15 cellular contexts compared by ENCODE assay signal in genomic region chr20:44540834-44541233, GRCh38. TPM values are rescaled to one million over a fixed set of nuclear protein-coding genes. Genes with fewer than 3 reads are reported as not detected.
DNase-seq lines count a peak whose midpoint lies in the region; ATAC-seq and TF ChIP-seq lines count a peak whose summit lies in the region.
"Had no signal": no experiment of that assay in that cellular context is flagged by ENCODE, and none has a peak within 500 bp of the region (broad histone marks: within the 10 kb centered on the region; RNA-seq: fewer than 3 reads in every experiment).

No MANE protein-coding gene starts in this region.

- no peak overlapping the region for H3K27ac Mint-ChIP-seq in activated CD8-positive, alpha-beta memory T cell treated with anti-CD3 and anti-CD28 coated beads, Interleukin-2, amount 10 ng/mL, durations not matched to agents 7 days and 5 days
- H3K27ac Mint-ChIP-seq: activated naive CD8-positive, alpha-beta T cell treated with anti-CD3 and anti-CD28 coated beads, Interleukin-2, amount 50 U/mL, for 24 hours; CD4-positive, alpha-beta memory T cell; progenitor cell of endocrine pancreas; stimulated activated naive B cell treated with anti-CD40 and anti-IgM and Interleukin-4, amounts not matched to agents 10 μg/mL and 1 μg/mL and 100 μg/mL, for 72 hours had no signal

- H3K27me3 Mint-ChIP-seq in activated CD8-positive, alpha-beta memory T cell treated with anti-CD3 and anti-CD28 coated beads, Interleukin-2, amount 10 ng/mL, durations not matched to agents 7 days and 5 days: peaks cover 4% of the 10 kb centered on the region
- H3K27me3 Mint-ChIP-seq: activated naive CD8-positive, alpha-beta T cell treated with anti-CD3 and anti-CD28 coated beads, Interleukin-2, amount 50 U/mL, for 24 hours; CD4-positive, alpha-beta memory T cell; progenitor cell of endocrine pancreas; stimulated activated naive B cell treated with anti-CD40 and anti-IgM and Interleukin-4, amounts not matched to agents 10 μg/mL and 1 μg/mL and 100 μg/mL, for 72 hours had no signal

- H3K36me3 Mint-ChIP-seq in activated CD8-positive, alpha-beta memory T cell treated with anti-CD3 and anti-CD28 coated beads, Interleukin-2, amount 10 ng/mL, durations not matched to agents 7 days and 5 days: no peaks in the 10 kb centered on the region
- H3K36me3 Mint-ChIP-seq: CD4-positive, alpha-beta memory T cell; stimulated activated naive B cell treated with anti-CD40 and anti-IgM and Interleukin-4, amounts not matched to agents 10 μg/mL and 1 μg/mL and 100 μg/mL, for 72 hours had no signal

- DNase-seq in GM03348 (ENCODE audit: low spot score) (peak; percentile 52), adipocyte (ENCODE audit: low read depth) (peak; percentile 39), fibroblast of pulmonary artery (ENCODE audit: low read depth) (peak; percentile 76), skeletal muscle cell (ENCODE audit: low read depth) (peak; percentile 32), UCSD-AML1 (lab: John Stamatoyannopoulos, UW; ENCODE audit: unreplicated experiment) (no peak), BE2C (no peak), NCI-H2227 treated with DMSO at 0.1 percent for 48 hours (lab: John Stamatoyannopoulos, UW) (no peak)
- no peak for DNase-seq in activated CD8-positive, alpha-beta memory T cell treated with anti-CD3 and anti-CD28 coated beads, Interleukin-2, amount 10 ng/mL, durations not matched to agents 7 days and 5 days
- DNase-seq: activated naive CD8-positive, alpha-beta T cell treated with anti-CD3 and anti-CD28 coated beads, Interleukin-2, amount 50 U/mL, for 24 hours; CD4-positive, alpha-beta memory T cell; effector CD8-positive, alpha-beta T cell; NCI-H524; SHP77; stimulated activated naive B cell treated with anti-CD40 and anti-IgM and Interleukin-4, amounts not matched to agents 10 μg/mL and 1 μg/mL and 100 μg/mL, for 72 hours had no signal

- no peaks in the 10 kb centered on the region for H3K36me3 ChIP-seq in adipocyte (ENCODE audit: control insufficient read depth, insufficient read depth, low read length, severe bottlenecking)
- H3K36me3 ChIP-seq in BE2C: no peaks in the 10 kb centered on the region

- H3K4me3 Mint-ChIP-seq in activated CD8-positive, alpha-beta memory T cell treated with anti-CD3 and anti-CD28 coated beads, Interleukin-2, amount 10 ng/mL, durations not matched to agents 7 days and 5 days: no peak overlapping the region
- H3K4me3 Mint-ChIP-seq: activated naive CD8-positive, alpha-beta T cell treated with anti-CD3 and anti-CD28 coated beads, Interleukin-2, amount 50 U/mL, for 24 hours; CD4-positive, alpha-beta memory T cell; stimulated activated naive B cell treated with anti-CD40 and anti-IgM and Interleukin-4, amounts not matched to agents 10 μg/mL and 1 μg/mL and 100 μg/mL, for 72 hours had no signal

- CTCF ChIA-PET in activated CD8-positive, alpha-beta memory T cell treated with anti-CD3 and anti-CD28 coated beads, Interleukin-2, amount 10 ng/mL, durations not matched to agents 7 days and 5 days (lab: Charles Lee): interaction anchor here (1.6 kb wide), 1 partner anchor 11 kb away, joined by 5 read pairs; no protein-coding TSS in a partner anchor

- no peak overlapping the region for H3K9ac ChIP-seq in adipocyte (ENCODE audit: low read length)

- H3K9me3 ChIP-seq in adipocyte (ENCODE audit: control insufficient read depth, low read length) (no peaks in the 10 kb centered on the region), BE2C (no peaks in the 10 kb centered on the region)

- H3K4me1 Mint-ChIP-seq in activated CD8-positive, alpha-beta memory T cell treated with anti-CD3 and anti-CD28 coated beads, Interleukin-2, amount 10 ng/mL, durations not matched to agents 7 days and 5 days: no peaks in the 10 kb centered on the region
- H3K4me1 Mint-ChIP-seq: activated naive CD8-positive, alpha-beta T cell treated with anti-CD3 and anti-CD28 coated beads, Interleukin-2, amount 50 U/mL, for 24 hours; CD4-positive, alpha-beta memory T cell had no signal

- H3K4me1 ChIP-seq in adipocyte (ENCODE audit: control insufficient read depth, insufficient read depth, low read length) (peaks cover 24% of the 10 kb centered on the region), BE2C (no peaks in the 10 kb centered on the region)

- H3K27me3 ChIP-seq in adipocyte (replicated peaks; ENCODE audit: control insufficient read depth, insufficient read depth, low read length): no peaks in the 10 kb centered on the region
- H3K27me3 ChIP-seq in BE2C: no peaks in the 10 kb centered on the region

- H3K4me3 ChIP-seq in adipocyte (ENCODE audit: low read length) (no peak overlapping the region), fibroblast of pulmonary artery (replicated peaks; ENCODE audit: low read depth, low read length) (no peak overlapping the region), skeletal muscle cell (ENCODE audit: low read depth, low read length) (no peak overlapping the region), BE2C (ENCODE audit: low read depth, low read length) (no peak overlapping the region)

- TF ChIP-seq CTCF in fibroblast of pulmonary artery (IDR thresholded peaks at IDR 0.05; ENCODE audit: low read length, missing control alignments) (no peak), BE2C (IDR thresholded peaks at IDR 0.05; ENCODE audit: low read depth, low read length) (no peak)

- H3K9me3 Mint-ChIP-seq in activated CD8-positive, alpha-beta memory T cell treated with anti-CD3 and anti-CD28 coated beads, Interleukin-2, amount 10 ng/mL, durations not matched to agents 7 days and 5 days (ENCODE audit: low read depth): no peaks in the 10 kb centered on the region
- H3K9me3 Mint-ChIP-seq: activated naive CD8-positive, alpha-beta T cell treated with anti-CD3 and anti-CD28 coated beads, Interleukin-2, amount 50 U/mL, for 24 hours; CD4-positive, alpha-beta memory T cell; stimulated activated naive B cell treated with anti-CD40 and anti-IgM and Interleukin-4, amounts not matched to agents 10 μg/mL and 1 μg/mL and 100 μg/mL, for 72 hours had no signal

- no peak for ATAC-seq in activated CD8-positive, alpha-beta memory T cell treated with anti-CD3 and anti-CD28 coated beads, Interleukin-2, amount 10 ng/mL, durations not matched to agents 7 days and 5 days
- ATAC-seq: activated naive CD8-positive, alpha-beta T cell treated with anti-CD3 and anti-CD28 coated beads, Interleukin-2, amount 50 U/mL, for 24 hours; stimulated activated naive B cell treated with anti-CD40 and anti-IgM and Interleukin-4, amounts not matched to agents 10 μg/mL and 1 μg/mL and 100 μg/mL, for 72 hours had no signal

RNA-seq across cellular contexts. Expression of gene SERINC3, which starts 19.0 kb away (rescaled TPM):
- 10 to 100 TPM; 50.1 to 64.6 TPM for total RNA-seq in activated CD8-positive, alpha-beta memory T cell treated with anti-CD3 and anti-CD28 coated beads, Interleukin-2, amount 10 ng/mL, durations not matched to agents 7 days and 5 days
- polyA plus RNA-seq in BE2C (2012; ENCODE audit: insufficient read depth, insufficient read length, low read depth): 76.5 TPM

RNA-seq across cellular contexts. Expression of gene PKIG, which starts 41.5 kb away (rescaled TPM):
- total RNA-seq in activated CD8-positive, alpha-beta memory T cell treated with anti-CD3 and anti-CD28 coated beads, Interleukin-2, amount 10 ng/mL, durations not matched to agents 7 days and 5 days: 1 to 10 TPM; 1.1 to 1.6 TPM
- polyA plus RNA-seq in BE2C (2012; ENCODE audit: insufficient read depth, insufficient read length, low read depth): 35.7 TPM

Comparison
In these comparisons a context has a peak if more than half of its experiments do, and no peak if none do; other contexts are left out.
1. DNase-seq: peak in GM03348 (single experiment), adipocyte (single experiment), fibroblast of pulmonary artery (single experiment) and skeletal muscle cell (single experiment); none in UCSD-AML1 (single experiment), activated CD8-positive, alpha-beta memory T cell treated with anti-CD3 and anti-CD28 coated beads, Interleukin-2, amount 10 ng/mL, durations not matched to agents 7 days and 5 days (single experiment), BE2C (single experiment) and NCI-H2227 treated with DMSO at 0.1 percent for 48 hours (single experiment).